ENCODE assay signal across 19 cellular contexts in the genomic region with DNA sequence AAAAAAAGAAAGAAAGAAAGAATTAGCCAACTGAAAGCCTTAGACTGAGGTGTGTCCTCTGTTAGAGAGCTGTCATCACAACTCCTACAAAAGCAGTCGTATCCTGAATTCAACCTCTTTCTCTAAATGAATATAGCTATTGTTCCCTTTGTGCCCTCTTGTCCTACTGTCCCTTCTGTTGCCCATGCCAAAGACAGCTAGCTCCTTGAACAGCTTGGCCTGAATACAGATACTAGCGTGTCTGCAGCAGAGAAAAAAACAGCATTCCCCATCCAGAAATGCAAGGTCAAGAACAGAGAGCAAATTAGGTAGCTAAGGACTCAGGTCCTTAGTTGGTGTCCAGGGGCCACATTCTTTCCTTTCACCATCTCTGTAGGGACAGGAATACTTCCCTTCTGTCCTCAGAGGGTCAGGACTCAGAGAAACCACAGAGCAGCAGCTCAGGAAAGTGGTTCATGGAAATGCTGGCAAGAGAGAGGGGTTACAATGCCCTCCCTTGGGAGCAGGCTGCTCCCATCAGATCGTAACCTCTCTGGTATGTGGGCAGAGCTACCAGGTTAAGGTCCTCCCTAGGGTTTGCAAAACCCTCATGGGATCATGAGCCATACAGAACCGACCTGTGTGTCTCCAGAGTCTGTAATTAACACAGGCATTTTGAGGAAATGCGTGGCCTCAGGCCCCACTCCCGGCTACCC. TPM values are rescaled to one million over a fixed set of nuclear protein-coding genes. Genes with fewer than 3 reads are reported as not detected.
A peak's percentile ranks its signal among the peaks of the same experiment; 100 is the strongest.
DNase-seq lines count a peak whose midpoint lies in the region; FAIRE-seq and TF ChIP-seq lines count a peak whose summit lies in the region.
"Had no signal": no experiment of that assay in that cellular context is flagged by ENCODE, and none has a peak within 500 bp of the region (broad histone marks: within the 10 kb centered on the region; RNA-seq: fewer than 3 reads in every experiment).

No MANE protein-coding gene starts in this region.

- FAIRE-seq in GM19239 (lab: Jason Lieb, UNC) = no peak
- FAIRE-seq: GM12891, RCC 7860 had no signal

- TF ChIP-seq POLR2A in sigmoid colon (IDR thresholded peaks at IDR 0.05) = no peak

- DNase-seq in CD4-positive, alpha-beta memory T cell = no peak
- no peak for DNase-seq in endothelial cell (ENCODE audit: low spot score)
- peak; percentile 96 for DNase-seq in osteoblast (ENCODE audit: insufficient read length, low spot score, missing footprints)
- no peak for DNase-seq in GM19239 (ENCODE audit: insufficient read length, low spot score)
- no peak for DNase-seq in NCI-H526 (lab: John Stamatoyannopoulos, UW)
- DNase-seq in endodermal cell = no peak
- no peak for DNase-seq in sigmoid colon
- DNase-seq: activated CD4-positive, alpha-beta T cell treated with anti-CD3 and anti-CD28 coated beads for 36 hours; activated CD8-positive, alpha-beta memory T cell treated with anti-CD3 and anti-CD28 coated beads, Interleukin-2, amount 10 ng/mL, durations not matched to agents 7 days and 5 days; GDM1; NCI-H1436; stimulated activated CD4-positive, alpha-beta T cell treated with anti-CD3 and anti-CD28 coated beads, Interleukin-1b, Interleukin-23, amount 100 ng/mL, for 48 hours had no signal

- peaks cover 32% of the 10 kb centered on the region for H3K4me1 ChIP-seq in CD4-positive, alpha-beta memory T cell (ENCODE audit: insufficient read depth, low read length)
- H3K4me1 ChIP-seq in osteoblast (ENCODE audit: insufficient read depth, low read length) (peaks cover 31% of the 10 kb centered on the region), endodermal cell (ENCODE audit: control insufficient read depth, insufficient read depth, low read length) (peaks cover 13% of the 10 kb centered on the region), sigmoid colon (peaks cover 0 to 34% (median 29%) of the 10 kb centered on the region in 4 donors)

- H3K9me3 ChIP-seq in CD4-positive, alpha-beta memory T cell (ENCODE audit: control insufficient read depth in 1 of 2, low read length in 2 of 2) = no peaks in the 10 kb centered on the region
- H3K9me3 ChIP-seq in osteoblast (ENCODE audit: low read depth, low read length) (no peaks in the 10 kb centered on the region), endodermal cell (ENCODE audit: control insufficient read depth, low read length) (no peaks in the 10 kb centered on the region), sigmoid colon (no peaks in the 10 kb centered on the region)

- CTCF ChIA-PET in CD4-positive, alpha-beta memory T cell (lab: Charles Lee; ENCODE audit: partially characterized antibody) = interaction anchor here (1.2 to 1.7 kb wide), 4 partner anchors 23 to 92 kb away, joined by 3 to 8 read pairs (median 4); a partner anchor contains a TSS

- H3K27ac ChIP-seq in CD4-positive, alpha-beta memory T cell (ENCODE audit: low read depth, low read length) = no peak overlapping the region
- H3K27ac ChIP-seq in osteoblast (ENCODE audit: low read depth, low read length) (peak overlapping the region; percentile 88), endodermal cell (ENCODE audit: low read depth, low read length) (no peak overlapping the region), sigmoid colon (peak overlapping the region in 2 of 4 donors; percentile 95 to 97)

- H3K4me3 Mint-ChIP-seq in CD4-positive, alpha-beta memory T cell = peak overlapping the region in 3 of 8 donors; percentile 1 to 46 (median 11)
- H3K4me3 Mint-ChIP-seq in IgD-negative memory B cell (peak overlapping the region in 1 of 4 donors; percentile 89), endothelial cell (ENCODE audit: unreplicated experiment) (no peak overlapping the region), endodermal cell (no peak overlapping the region)

- H3K4me2 ChIP-seq in osteoblast (ENCODE audit: insufficient read depth, low read length) = peak overlapping the region; percentile 29

- peak overlapping the region in 6 of 7 donors; percentile 3 to 96 (median 78) for H3K27ac Mint-ChIP-seq in CD4-positive, alpha-beta memory T cell
- H3K27ac Mint-ChIP-seq in IgD-negative memory B cell (peak overlapping the region in 2 of 3 donors; percentile 88 to 99), endothelial cell (ENCODE audit: unreplicated experiment) (peak overlapping the region; percentile 64), endodermal cell (no peak overlapping the region)
- H3K27ac Mint-ChIP-seq: activated CD4-positive, alpha-beta T cell treated with anti-CD3 and anti-CD28 coated beads for 36 hours; activated T-helper 2 cell treated with anti-CD3 and anti-CD28 coated beads, Interferon-gamma antibody, Interleukin-2, Interleukin-4, amounts not matched to agents 10 μg/mL and 5 μg/mL and 100 μg/mL, durations not matched to agents 14 hours and 24 hours and 36 hours had no signal

- TF ChIP-seq CTCF in endothelial cell (IDR thresholded peaks at IDR 0.05; ENCODE audit: unreplicated experiment) (no peak), osteoblast (IDR thresholded peaks at IDR 0.05; ENCODE audit: extremely low read depth, low read depth, low read length) (no peak), endodermal cell (conservative IDR thresholded peaks at IDR 0.05) (no peak), sigmoid colon (IDR thresholded peaks at IDR 0.05) (no peak)

- H4K20me1 ChIP-seq in osteoblast (ENCODE audit: insufficient read depth, low read length) = peaks cover 10% of the 10 kb centered on the region

- peaks cover 27% of the 10 kb centered on the region for H3K79me2 ChIP-seq in osteoblast (ENCODE audit: insufficient read depth, low read length)

- H2AFZ ChIP-seq in osteoblast (ENCODE audit: low read length) = no peak overlapping the region

- 85 to 90% methylated on average over 6 of the region's 6 CpGs for WGBS in endodermal cell (ENCODE audit: insufficient coverage in 1 of 2, insufficient read length in 1 of 2), 2 experiments
- WGBS in sigmoid colon, 2 donors = 82 to 85% methylated on average over 6 of the region's 6 CpGs

- H3K9ac ChIP-seq in endodermal cell (ENCODE audit: extremely low read depth, low read length, poor library complexity, severe bottlenecking) = no peak overlapping the region

- no peaks in the 10 kb centered on the region for H3K9me3 Mint-ChIP-seq in CD4-positive, alpha-beta memory T cell
- H3K9me3 Mint-ChIP-seq in IgD-negative memory B cell (no peaks in the 10 kb centered on the region), endothelial cell (ENCODE audit: unreplicated experiment) (no peaks in the 10 kb centered on the region), endodermal cell (no peaks in the 10 kb centered on the region)
- H3K9me3 Mint-ChIP-seq: activated T-helper 2 cell treated with anti-CD3 and anti-CD28 coated beads, Interferon-gamma antibody, Interleukin-2, Interleukin-4, amounts not matched to agents 10 μg/mL and 5 μg/mL and 100 μg/mL, durations not matched to agents 14 hours and 24 hours and 36 hours had no signal

- no peaks in the 10 kb centered on the region for H3K27me3 Mint-ChIP-seq in CD4-positive, alpha-beta memory T cell
- H3K27me3 Mint-ChIP-seq in IgD-negative memory B cell (no peaks in the 10 kb centered on the region), endothelial cell (ENCODE audit: unreplicated experiment) (peaks cover 9% of the 10 kb centered on the region), endodermal cell (ENCODE audit: insufficient read depth) (peaks cover under 1% of the 10 kb centered on the region)
- H3K27me3 Mint-ChIP-seq: activated CD4-positive, alpha-beta T cell treated with anti-CD3 and anti-CD28 coated beads for 36 hours; activated CD8-positive, alpha-beta memory T cell treated with anti-CD3 and anti-CD28 coated beads, Interleukin-2, amount 10 ng/mL, durations not matched to agents 7 days and 5 days had no signal

- H3K27me3 ChIP-seq in CD4-positive, alpha-beta memory T cell (ENCODE audit: insufficient read depth, low read length) = no peaks in the 10 kb centered on the region
- H3K27me3 ChIP-seq in osteoblast (ENCODE audit: insufficient read depth, low read length) = no peaks in the 10 kb centered on the region
- H3K27me3 ChIP-seq in endodermal cell (ENCODE audit: control insufficient read depth, insufficient read depth, low read length, poor library complexity, severe bottlenecking) = no peaks in the 10 kb centered on the region
- no peaks in the 10 kb centered on the region for H3K27me3 ChIP-seq in sigmoid colon

- H3K36me3 Mint-ChIP-seq in CD4-positive, alpha-beta memory T cell = peaks cover 0 to 6% of the 10 kb centered on the region in 2 donors
- H3K36me3 Mint-ChIP-seq in IgD-negative memory B cell (no peaks in the 10 kb centered on the region), endothelial cell (ENCODE audit: low read depth, unreplicated experiment) (no peaks in the 10 kb centered on the region), endodermal cell (ENCODE audit: low read depth) (peaks cover 7% of the 10 kb centered on the region)
- H3K36me3 Mint-ChIP-seq: activated CD8-positive, alpha-beta memory T cell treated with anti-CD3 and anti-CD28 coated beads, Interleukin-2, amount 10 ng/mL, durations not matched to agents 7 days and 5 days had no signal

- H3K4me1 Mint-ChIP-seq in CD4-positive, alpha-beta memory T cell = peaks cover 19 to 38% (median 28%) of the 10 kb centered on the region in 4 donors
- H3K4me1 Mint-ChIP-seq in IgD-negative memory B cell = peaks cover 12 to 26% (median 14%) of the 10 kb centered on the region in 3 donors
- peaks cover 10% of the 10 kb centered on the region for H3K4me1 Mint-ChIP-seq in endothelial cell (ENCODE audit: unreplicated experiment)
- peaks cover 23% of the 10 kb centered on the region for H3K4me1 Mint-ChIP-seq in endodermal cell

- TF ChIP-seq EP300 in sigmoid colon (IDR thresholded peaks at IDR 0.05) = no peak

- intact Hi-C loops in CD4-positive, alpha-beta memory T cell (cut with micrococcal nuclease) = no loop called here
- intact Hi-C loops in sigmoid colon (cut with DNase I) = no loop called here

- H3K4me3 ChIP-seq in CD4-positive, alpha-beta memory T cell (ENCODE audit: low read length in 2 of 2) = no peak overlapping the region
- H3K4me3 ChIP-seq in osteoblast (ENCODE audit: insufficient read depth, low read length) (no peak overlapping the region), endodermal cell (ENCODE audit: low read length) (no peak overlapping the region), sigmoid colon (no peak overlapping the region)

- H3K36me3 ChIP-seq in CD4-positive, alpha-beta memory T cell (ENCODE audit: insufficient read depth, low read length) = no peaks in the 10 kb centered on the region
- H3K36me3 ChIP-seq in osteoblast (ENCODE audit: insufficient read depth, low read length) (no peaks in the 10 kb centered on the region), endodermal cell (ENCODE audit: control insufficient read depth, insufficient read depth, low read length) (no peaks in the 10 kb centered on the region), sigmoid colon (no peaks in the 10 kb centered on the region)

- POLR2A ChIA-PET in CD4-positive, alpha-beta memory T cell (lab: Charles Lee; ENCODE audit: partially characterized antibody) = interaction anchor here (1.2 to 13.0 kb wide), 4 partner anchors 22 to 118 kb away, joined by 3 to 273 read pairs (median 5); a partner anchor contains a TSS

RNA-seq across cellular contexts. Expression of a gene that starts 1.8 kb away (rescaled TPM):
- 10 to 100 TPM; 62.6 to 70.7 TPM for total RNA-seq in CD4-positive, alpha-beta memory T cell
- polyA plus RNA-seq in CD4-positive, alpha-beta memory T cell = 10 to 100 TPM; 18.4 to 23.9 TPM
- 21.4 TPM for polyA plus RNA-seq in IgD-negative memory B cell
- 32.2 TPM for total RNA-seq in endothelial cell (ENCODE audit: unreplicated experiment)
- total RNA-seq in osteoblast = 11.5 and 14.5 TPM in 2 replicates
- total RNA-seq in endodermal cell = 10 to 100 TPM; 28.2 to 31.0 TPM
- 22.8 TPM for polyA plus RNA-seq in endodermal cell (2013, experiment 1 of 2)
- 22.7 TPM for polyA plus RNA-seq in endodermal cell (2013, experiment 2 of 2)
- total RNA-seq in sigmoid colon = 10 to 100 TPM; 14.4 to 26.8 (median 16.3) TPM
- 10 to 100 TPM; 15.0 to 31.3 (median 23.4) TPM for polyA plus RNA-seq in sigmoid colon

RNA-seq across cellular contexts. Expression of a gene that starts 22.9 kb away (rescaled TPM):
- total RNA-seq in CD4-positive, alpha-beta memory T cell = not detected
- not detected for polyA plus RNA-seq in CD4-positive, alpha-beta memory T cell
- polyA plus RNA-seq in IgD-negative memory B cell = not detected
- total RNA-seq in endothelial cell (ENCODE audit: unreplicated experiment) = not detected
- total RNA-seq in osteoblast = under 0.01 and 0.29 TPM in 2 replicates
- under 1 TPM; 0.31 to 0.51 TPM for total RNA-seq in endodermal cell
- not detected for polyA plus RNA-seq in endodermal cell (2013, experiment 1 of 2)
- polyA plus RNA-seq in endodermal cell (2013, experiment 2 of 2) = not detected
- under 1 TPM in 1 of 4 donors, not detected in 3; 0.36 TPM for total RNA-seq in sigmoid colon
- under 1 TPM in 1 of 3 donors, not detected in 2; 0.10 TPM for polyA plus RNA-seq in sigmoid colon
- total RNA-seq: activated CD8-positive, alpha-beta memory T cell treated with anti-CD3 and anti-CD28 coated beads, Interleukin-2, amount 10 ng/mL, durations not matched to agents 7 days and 5 days; activated T-helper 2 cell treated with anti-CD3 and anti-CD28 coated beads, Interferon-gamma antibody, Interleukin-2, Interleukin-4, amounts not matched to agents 10 μg/mL and 5 μg/mL and 100 μg/mL, durations not matched to agents 14 hours and 24 hours and 36 hours; cerebellum; kidney epithelial cell; sciatic nerve had no signal

RNA-seq across cellular contexts. Expression of a gene that starts 23.7 kb away (rescaled TPM):
- total RNA-seq in CD4-positive, alpha-beta memory T cell = 10 to 100 TPM; 59.9 to 60.9 TPM
- polyA plus RNA-seq in CD4-positive, alpha-beta memory T cell = 10 to 100 TPM; 12.7 to 32.6 TPM
- polyA plus RNA-seq in IgD-negative memory B cell = 18.1 TPM
- 26.9 TPM for total RNA-seq in endothelial cell (ENCODE audit: unreplicated experiment)
- 31.1 and 32.1 TPM in 2 replicates for total RNA-seq in osteoblast
- total RNA-seq in endodermal cell = 10 to 100 TPM; 35.0 to 43.9 TPM
- polyA plus RNA-seq in endodermal cell (2013, experiment 1 of 2) = 16.8 TPM
- polyA plus RNA-seq in endodermal cell (2013, experiment 2 of 2) = 13.5 TPM
- 10 to 100 TPM; 17.3 to 29.6 (median 20.7) TPM for total RNA-seq in sigmoid colon
- 1 to 10 TPM; 1.2 to 9.1 (median 1.8) TPM for polyA plus RNA-seq in sigmoid colon

RNA-seq across cellular contexts. Expression of a gene that starts 24.7 kb away (rescaled TPM):
- total RNA-seq in CD4-positive, alpha-beta memory T cell = 10 to 100 TPM; 80.6 to 85.2 TPM
- polyA plus RNA-seq in CD4-positive, alpha-beta memory T cell = 10 to 100 TPM; 18.3 to 32.5 TPM
- polyA plus RNA-seq in IgD-negative memory B cell = 12.1 TPM
- total RNA-seq in endothelial cell (ENCODE audit: unreplicated experiment) = 5.0 TPM
- 76.3 and 86.1 TPM in 2 replicates for total RNA-seq in osteoblast
- 10 to 100 TPM; 10.9 to 13.2 TPM for total RNA-seq in endodermal cell
- polyA plus RNA-seq in endodermal cell (2013, experiment 1 of 2) = 8.8 TPM
- 7.9 TPM for polyA plus RNA-seq in endodermal cell (2013, experiment 2 of 2)
- 10 to 100 TPM; 54.0 to 83.6 (median 73.2) TPM for total RNA-seq in sigmoid colon
- polyA plus RNA-seq in sigmoid colon = 10 to 100 TPM in 1 of 3 donors, 1 to 10 TPM in 2; 4.8 to 12.0 (median 5.1) TPM

RNA-seq across cellular contexts. Expression of a gene that starts 35.6 kb away (rescaled TPM):
- 10 to 100 TPM; 13.1 to 14.7 TPM for total RNA-seq in CD4-positive, alpha-beta memory T cell
- 1 to 10 TPM; 2.1 to 6.9 TPM for polyA plus RNA-seq in CD4-positive, alpha-beta memory T cell
- 5.3 TPM for polyA plus RNA-seq in IgD-negative memory B cell
- total RNA-seq in endothelial cell (ENCODE audit: unreplicated experiment) = 21.6 TPM
- total RNA-seq in osteoblast = 13.4 and 16.8 TPM in 2 replicates
- 10 to 100 TPM; 36.9 to 47.8 TPM for total RNA-seq in endodermal cell
- 27.3 TPM for polyA plus RNA-seq in endodermal cell (2013, experiment 1 of 2)
- polyA plus RNA-seq in endodermal cell (2013, experiment 2 of 2) = 25.9 TPM
- total RNA-seq in sigmoid colon = 10 to 100 TPM; 12.5 to 19.4 (median 15.9) TPM
- polyA plus RNA-seq in sigmoid colon = 1 to 10 TPM; 3.9 to 6.7 (median 4.2) TPM
